ENCODE assay signal across 1 cellular context in the genomic region with DNA sequence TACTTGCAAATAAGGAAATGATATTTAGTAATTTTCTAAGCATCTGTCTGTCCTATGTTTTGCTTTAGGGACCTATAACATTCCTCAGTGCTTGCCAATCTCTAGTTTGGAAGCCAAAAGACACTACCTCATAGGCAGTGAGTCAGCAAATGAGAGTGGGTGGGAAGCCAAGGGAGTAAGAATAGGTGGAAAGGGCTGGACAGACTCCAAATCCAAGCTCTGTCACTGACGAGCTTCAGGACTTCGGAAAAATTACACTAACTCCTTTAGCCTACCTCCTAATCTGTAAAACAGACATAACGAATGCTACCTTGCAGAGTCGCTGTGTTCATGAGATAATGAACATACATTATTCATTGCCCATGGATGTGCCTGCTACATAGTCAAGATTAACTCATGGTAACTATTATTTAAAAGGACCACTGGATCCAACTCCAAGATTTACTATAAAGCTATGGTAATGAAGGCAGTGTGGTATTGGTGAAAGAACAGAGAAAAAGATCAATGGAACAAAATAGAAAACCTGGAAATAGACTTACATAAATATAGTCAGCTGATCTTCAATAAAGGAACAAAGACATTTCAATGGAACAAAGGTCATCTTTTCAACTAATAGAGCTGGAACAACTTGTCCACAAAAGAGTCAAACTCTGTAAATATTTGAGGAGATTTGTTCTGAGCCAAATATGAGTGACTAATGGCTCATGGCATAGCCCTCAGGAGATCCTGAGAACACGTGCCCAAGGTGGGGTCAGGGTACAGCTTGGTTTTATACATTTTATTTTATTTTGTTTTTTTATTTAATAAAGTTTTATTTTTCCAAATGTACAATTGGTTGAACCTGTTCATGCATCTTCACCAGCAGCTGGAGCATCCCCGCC.
A peak's percentile ranks its signal among the peaks of the same experiment; 100 is the strongest.
TF ChIP-seq lines count a peak whose summit lies in the region.

No MANE protein-coding gene starts in this region.

TF ChIP-seq in K562, 482 proteins besides CTCF, POLR2A, EP300 and RAD21 (continued from another document and continues in another):
- TF ChIP-seq, protein P1, sequence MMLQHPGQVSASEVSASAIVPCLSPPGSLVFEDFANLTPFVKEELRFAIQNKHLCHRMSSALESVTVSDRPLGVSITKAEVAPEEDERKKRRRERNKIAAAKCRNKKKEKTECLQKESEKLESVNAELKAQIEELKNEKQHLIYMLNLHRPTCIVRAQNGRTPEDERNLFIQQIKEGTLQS (IDR thresholded peaks at IDR 0.05): peak; percentile 53
- TF ChIP-seq, protein P1 (CRISPR knock-in tag; conservative IDR thresholded peaks at IDR 0.05): no peak; the same call in 1 of the 2 replicates
- TF ChIP-seq MAFF (IDR thresholded peaks at IDR 0.05; ENCODE audit: low read length): peak; percentile 90
- TF ChIP-seq CTBP1 (IDR thresholded peaks at IDR 0.05; ENCODE audit: borderline replicate concordance): peak; percentile 56; the same call in 1 of the 2 replicates
- TF ChIP-seq CREM (IDR thresholded peaks at IDR 0.05; ENCODE audit: low read depth): peak; percentile 43; the same call in 1 of the 2 replicates
- TF ChIP-seq, protein P2, sequence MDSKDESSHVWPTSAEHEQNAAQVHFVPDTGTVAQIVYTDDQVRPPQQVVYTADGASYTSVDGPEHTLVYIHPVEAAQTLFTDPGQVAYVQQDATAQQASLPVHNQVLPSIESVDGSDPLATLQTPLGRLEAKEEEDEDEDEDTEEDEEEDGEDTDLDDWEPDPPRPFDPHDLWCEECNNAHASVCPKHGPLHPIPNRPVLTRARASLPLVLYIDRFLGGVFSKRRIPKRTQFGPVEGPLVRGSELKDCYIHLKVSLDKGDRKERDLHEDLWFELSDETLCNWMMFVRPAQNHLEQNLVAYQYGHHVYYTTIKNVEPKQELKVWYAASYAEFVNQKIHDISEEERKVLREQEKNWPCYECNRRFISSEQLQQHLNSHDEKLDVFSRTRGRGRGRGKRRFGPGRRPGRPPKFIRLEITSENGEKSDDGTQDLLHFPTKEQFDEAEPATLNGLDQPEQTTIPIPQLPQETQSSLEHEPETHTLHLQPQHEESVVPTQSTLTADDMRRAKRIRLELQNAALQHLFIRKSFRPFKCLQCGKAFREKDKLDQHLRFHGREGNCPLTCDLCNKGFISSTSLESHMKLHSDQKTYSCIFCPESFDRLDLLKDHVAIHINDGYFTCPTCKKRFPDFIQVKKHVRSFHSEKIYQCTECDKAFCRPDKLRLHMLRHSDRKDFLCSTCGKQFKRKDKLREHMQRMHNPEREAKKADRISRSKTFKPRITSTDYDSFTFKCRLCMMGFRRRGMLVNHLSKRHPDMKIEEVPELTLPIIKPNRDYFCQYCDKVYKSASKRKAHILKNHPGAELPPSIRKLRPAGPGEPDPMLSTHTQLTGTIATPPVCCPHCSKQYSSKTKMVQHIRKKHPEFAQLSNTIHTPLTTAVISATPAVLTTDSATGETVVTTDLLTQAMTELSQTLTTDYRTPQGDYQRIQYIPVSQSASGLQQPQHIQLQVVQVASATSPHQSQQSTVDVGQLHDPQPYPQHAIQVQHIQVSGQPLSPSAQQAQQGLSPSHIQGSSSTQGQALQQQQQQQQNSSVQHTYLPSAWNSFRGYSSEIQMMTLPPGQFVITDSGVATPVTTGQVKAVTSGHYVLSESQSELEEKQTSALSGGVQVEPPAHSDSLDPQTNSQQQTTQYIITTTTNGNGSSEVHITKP (IDR thresholded peaks at IDR 0.05; ENCODE audit: partially characterized antibody): peak; percentile 8
- TF ChIP-seq SMARCE1 (IDR thresholded peaks at IDR 0.05): peak; percentile 77
- TF ChIP-seq ARNT (IDR thresholded peaks at IDR 0.05): no peak
- peak; percentile 81; the same call in 1 of the 2 replicates for TF ChIP-seq JUND (IDR thresholded peaks at IDR 0.05; ENCODE audit: borderline replicate concordance, low read depth, low read length)
- TF ChIP-seq JUND (tag; IDR thresholded peaks at IDR 0.05; ENCODE audit: borderline replicate concordance, low read depth, low read length): peak; percentile 77; the same call in 2 of the 3 replicates
- TF ChIP-seq NONO (IDR thresholded peaks at IDR 0.05; ENCODE audit: low read depth in 2 of 2, low read length in 1 of 2): 0 out of 4 replicates have a peak, but pooled peaks of 1 of the 2 experiments have one; percentile 25
- peak in 1 of 2 experiments; percentile 50; a peak in 1 of 4 replicates for TF ChIP-seq RCOR1 (IDR thresholded peaks at IDR 0.05; ENCODE audit: borderline replicate concordance in 1 of 2, low read depth in 2 of 2, low read length in 2 of 2)
- TF ChIP-seq, protein P3, sequence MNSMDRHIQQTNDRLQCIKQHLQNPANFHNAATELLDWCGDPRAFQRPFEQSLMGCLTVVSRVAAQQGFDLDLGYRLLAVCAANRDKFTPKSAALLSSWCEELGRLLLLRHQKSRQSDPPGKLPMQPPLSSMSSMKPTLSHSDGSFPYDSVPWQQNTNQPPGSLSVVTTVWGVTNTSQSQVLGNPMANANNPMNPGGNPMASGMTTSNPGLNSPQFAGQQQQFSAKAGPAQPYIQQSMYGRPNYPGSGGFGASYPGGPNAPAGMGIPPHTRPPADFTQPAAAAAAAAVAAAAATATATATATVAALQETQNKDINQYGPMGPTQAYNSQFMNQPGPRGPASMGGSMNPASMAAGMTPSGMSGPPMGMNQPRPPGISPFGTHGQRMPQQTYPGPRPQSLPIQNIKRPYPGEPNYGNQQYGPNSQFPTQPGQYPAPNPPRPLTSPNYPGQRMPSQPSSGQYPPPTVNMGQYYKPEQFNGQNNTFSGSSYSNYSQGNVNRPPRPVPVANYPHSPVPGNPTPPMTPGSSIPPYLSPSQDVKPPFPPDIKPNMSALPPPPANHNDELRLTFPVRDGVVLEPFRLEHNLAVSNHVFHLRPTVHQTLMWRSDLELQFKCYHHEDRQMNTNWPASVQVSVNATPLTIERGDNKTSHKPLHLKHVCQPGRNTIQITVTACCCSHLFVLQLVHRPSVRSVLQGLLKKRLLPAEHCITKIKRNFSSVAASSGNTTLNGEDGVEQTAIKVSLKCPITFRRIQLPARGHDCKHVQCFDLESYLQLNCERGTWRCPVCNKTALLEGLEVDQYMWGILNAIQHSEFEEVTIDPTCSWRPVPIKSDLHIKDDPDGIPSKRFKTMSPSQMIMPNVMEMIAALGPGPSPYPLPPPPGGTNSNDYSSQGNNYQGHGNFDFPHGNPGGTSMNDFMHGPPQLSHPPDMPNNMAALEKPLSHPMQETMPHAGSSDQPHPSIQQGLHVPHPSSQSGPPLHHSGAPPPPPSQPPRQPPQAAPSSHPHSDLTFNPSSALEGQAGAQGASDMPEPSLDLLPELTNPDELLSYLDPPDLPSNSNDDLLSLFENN (IDR thresholded peaks at IDR 0.05; ENCODE audit: low read depth in 2 of 2, low read length in 2 of 2): 0 out of 4 replicates have a peak, but pooled peaks of 1 of the 2 experiments have one; percentile 36
- no peak for TF ChIP-seq SMAD4 (CRISPR knock-in tag; conservative IDR thresholded peaks at IDR 0.05)
- TF ChIP-seq ZNF583 (CRISPR knock-in tag; IDR thresholded peaks at IDR 0.05): no peak
- TF ChIP-seq DIDO1 (tag; IDR thresholded peaks at IDR 0.05; ENCODE audit: low read depth): no peak
- TF ChIP-seq, protein P4, sequence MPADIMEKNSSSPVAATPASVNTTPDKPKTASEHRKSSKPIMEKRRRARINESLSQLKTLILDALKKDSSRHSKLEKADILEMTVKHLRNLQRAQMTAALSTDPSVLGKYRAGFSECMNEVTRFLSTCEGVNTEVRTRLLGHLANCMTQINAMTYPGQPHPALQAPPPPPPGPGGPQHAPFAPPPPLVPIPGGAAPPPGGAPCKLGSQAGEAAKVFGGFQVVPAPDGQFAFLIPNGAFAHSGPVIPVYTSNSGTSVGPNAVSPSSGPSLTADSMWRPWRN (IDR thresholded peaks at IDR 0.05; ENCODE audit: low read depth): no peak
- TF ChIP-seq NCOA2 (IDR thresholded peaks at IDR 0.05; ENCODE audit: partially characterized antibody in 2 of 2): peak in 1 of 2 experiments; percentile 60
- TF ChIP-seq KLF16 (IDR thresholded peaks at IDR 0.05): peak; percentile 69; the same call in 1 of the 2 replicates
- TF ChIP-seq ZNF311 (CRISPR knock-in tag; IDR thresholded peaks at IDR 0.05): no peak
- no peak for TF ChIP-seq FOXJ2 (tag; IDR thresholded peaks at IDR 0.05)
- peak; percentile 81 for TF ChIP-seq SOX6 (IDR thresholded peaks at IDR 0.05)
- TF ChIP-seq, protein P5, sequence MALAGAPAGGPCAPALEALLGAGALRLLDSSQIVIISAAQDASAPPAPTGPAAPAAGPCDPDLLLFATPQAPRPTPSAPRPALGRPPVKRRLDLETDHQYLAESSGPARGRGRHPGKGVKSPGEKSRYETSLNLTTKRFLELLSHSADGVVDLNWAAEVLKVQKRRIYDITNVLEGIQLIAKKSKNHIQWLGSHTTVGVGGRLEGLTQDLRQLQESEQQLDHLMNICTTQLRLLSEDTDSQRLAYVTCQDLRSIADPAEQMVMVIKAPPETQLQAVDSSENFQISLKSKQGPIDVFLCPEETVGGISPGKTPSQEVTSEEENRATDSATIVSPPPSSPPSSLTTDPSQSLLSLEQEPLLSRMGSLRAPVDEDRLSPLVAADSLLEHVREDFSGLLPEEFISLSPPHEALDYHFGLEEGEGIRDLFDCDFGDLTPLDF (CRISPR knock-in tag; IDR thresholded peaks at IDR 0.05): no peak
- TF ChIP-seq NBN (IDR thresholded peaks at IDR 0.05; ENCODE audit: low read depth): no peak
- TF ChIP-seq C11orf30 (IDR thresholded peaks at IDR 0.05; ENCODE audit: low read depth): peak; percentile 94
- TF ChIP-seq ZNF24 (IDR thresholded peaks at IDR 0.05): no peak
- TF ChIP-seq CBFA2T3 (IDR thresholded peaks at IDR 0.05): peak; percentile 95
- TF ChIP-seq ZNF347 (CRISPR knock-in tag; IDR thresholded peaks at IDR 0.05; ENCODE audit: low read depth): no peak
- peak; percentile 87 for TF ChIP-seq NCOR1 (IDR thresholded peaks at IDR 0.05)
- TF ChIP-seq MAFG (tag; conservative IDR thresholded peaks at IDR 0.05): peak; percentile 93
- TF ChIP-seq ETS2 (tag; IDR thresholded peaks at IDR 0.05; ENCODE audit: borderline replicate concordance, poor library complexity, severe bottlenecking): no peak
- TF ChIP-seq ZEB2 (IDR thresholded peaks at IDR 0.05): 0 out of 2 replicates have a peak, but pooled peaks have one; percentile 67
- TF ChIP-seq SNIP1 (IDR thresholded peaks at IDR 0.05; ENCODE audit: low read depth): no peak
- TF ChIP-seq CBFA2T2 (conservative IDR thresholded peaks at IDR 0.05): peak; percentile 90
- TF ChIP-seq SMARCA4 (IDR thresholded peaks at IDR 0.05): peak; percentile 82
- TF ChIP-seq, protein P6, sequence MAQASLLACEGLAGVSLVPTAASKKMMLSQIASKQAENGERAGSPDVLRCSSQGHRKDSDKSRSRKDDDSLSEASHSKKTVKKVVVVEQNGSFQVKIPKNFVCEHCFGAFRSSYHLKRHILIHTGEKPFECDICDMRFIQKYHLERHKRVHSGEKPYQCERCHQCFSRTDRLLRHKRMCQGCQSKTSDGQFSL (CRISPR knock-in tag; IDR thresholded peaks at IDR 0.05): no peak
- TF ChIP-seq, protein P6 (tag; IDR thresholded peaks at IDR 0.05): no peak
- TF ChIP-seq, protein P7, sequence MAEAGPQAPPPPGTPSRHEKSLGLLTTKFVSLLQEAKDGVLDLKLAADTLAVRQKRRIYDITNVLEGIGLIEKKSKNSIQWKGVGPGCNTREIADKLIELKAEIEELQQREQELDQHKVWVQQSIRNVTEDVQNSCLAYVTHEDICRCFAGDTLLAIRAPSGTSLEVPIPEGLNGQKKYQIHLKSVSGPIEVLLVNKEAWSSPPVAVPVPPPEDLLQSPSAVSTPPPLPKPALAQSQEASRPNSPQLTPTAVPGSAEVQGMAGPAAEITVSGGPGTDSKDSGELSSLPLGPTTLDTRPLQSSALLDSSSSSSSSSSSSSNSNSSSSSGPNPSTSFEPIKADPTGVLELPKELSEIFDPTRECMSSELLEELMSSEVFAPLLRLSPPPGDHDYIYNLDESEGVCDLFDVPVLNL (CRISPR knock-in tag; IDR thresholded peaks at IDR 0.05; ENCODE audit: low read depth): no peak
- TF ChIP-seq KAT8 (IDR thresholded peaks at IDR 0.05; ENCODE audit: low read depth): no peak
- TF ChIP-seq, protein P8, sequence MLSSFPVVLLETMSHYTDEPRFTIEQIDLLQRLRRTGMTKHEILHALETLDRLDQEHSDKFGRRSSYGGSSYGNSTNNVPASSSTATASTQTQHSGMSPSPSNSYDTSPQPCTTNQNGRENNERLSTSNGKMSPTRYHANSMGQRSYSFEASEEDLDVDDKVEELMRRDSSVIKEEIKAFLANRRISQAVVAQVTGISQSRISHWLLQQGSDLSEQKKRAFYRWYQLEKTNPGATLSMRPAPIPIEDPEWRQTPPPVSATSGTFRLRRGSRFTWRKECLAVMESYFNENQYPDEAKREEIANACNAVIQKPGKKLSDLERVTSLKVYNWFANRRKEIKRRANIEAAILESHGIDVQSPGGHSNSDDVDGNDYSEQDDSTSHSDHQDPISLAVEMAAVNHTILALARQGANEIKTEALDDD (IDR thresholded peaks at IDR 0.05): peak; percentile 87
- TF ChIP-seq BDP1 (IDR thresholded peaks at IDR 0.05; ENCODE audit: insufficient read depth, insufficient read length): no peak
- TF ChIP-seq RBM25 (IDR thresholded peaks at IDR 0.05; ENCODE audit: low read depth, low read length, severe bottlenecking): no peak
- TF ChIP-seq POLR3A (IDR thresholded peaks at IDR 0.05; ENCODE audit: borderline replicate concordance, extremely low read depth, insufficient read depth, insufficient read length): no peak
- 0 out of 2 replicates have a peak, but pooled peaks have one; percentile 9 for TF ChIP-seq RB1 (IDR thresholded peaks at IDR 0.05; ENCODE audit: low read depth)
- TF ChIP-seq, protein P9, sequence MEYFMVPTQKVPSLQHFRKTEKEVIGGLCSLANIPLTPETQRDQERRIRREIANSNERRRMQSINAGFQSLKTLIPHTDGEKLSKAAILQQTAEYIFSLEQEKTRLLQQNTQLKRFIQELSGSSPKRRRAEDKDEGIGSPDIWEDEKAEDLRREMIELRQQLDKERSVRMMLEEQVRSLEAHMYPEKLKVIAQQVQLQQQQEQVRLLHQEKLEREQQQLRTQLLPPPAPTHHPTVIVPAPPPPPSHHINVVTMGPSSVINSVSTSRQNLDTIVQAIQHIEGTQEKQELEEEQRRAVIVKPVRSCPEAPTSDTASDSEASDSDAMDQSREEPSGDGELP (CRISPR knock-in tag; IDR thresholded peaks at IDR 0.05; ENCODE audit: borderline replicate concordance): no peak
- no peak for TF ChIP-seq TCF7L2 (IDR thresholded peaks at IDR 0.05; ENCODE audit: low read depth, low read length)
- peak; percentile 61 for TF ChIP-seq FOSL1 (tag; conservative IDR thresholded peaks at IDR 0.05)
- TF ChIP-seq CBX3 (IDR thresholded peaks at IDR 0.05; ENCODE audit: borderline replicate concordance in 1 of 2, low read length in 2 of 2): no peak
- TF ChIP-seq ZNF699 (CRISPR knock-in tag; IDR thresholded peaks at IDR 0.05; ENCODE audit: insufficient replicate concordance): no peak
- no peak for TF ChIP-seq TARDBP (IDR thresholded peaks at IDR 0.05)
- TF ChIP-seq MEIS2 (IDR thresholded peaks at IDR 0.05; ENCODE audit: partially characterized antibody): peak; percentile 78
- no peak for TF ChIP-seq CBFB (CRISPR knock-in tag; IDR thresholded peaks at IDR 0.05)
- no peak for TF ChIP-seq SRF (CRISPR knock-in tag; IDR thresholded peaks at IDR 0.05)
- TF ChIP-seq RNF2 (IDR thresholded peaks at IDR 0.05): peak; percentile 47; the same call in 1 of the 2 replicates
